Comparison of ENCODE assay signal across 8 cellular contexts in the genomic region with DNA sequence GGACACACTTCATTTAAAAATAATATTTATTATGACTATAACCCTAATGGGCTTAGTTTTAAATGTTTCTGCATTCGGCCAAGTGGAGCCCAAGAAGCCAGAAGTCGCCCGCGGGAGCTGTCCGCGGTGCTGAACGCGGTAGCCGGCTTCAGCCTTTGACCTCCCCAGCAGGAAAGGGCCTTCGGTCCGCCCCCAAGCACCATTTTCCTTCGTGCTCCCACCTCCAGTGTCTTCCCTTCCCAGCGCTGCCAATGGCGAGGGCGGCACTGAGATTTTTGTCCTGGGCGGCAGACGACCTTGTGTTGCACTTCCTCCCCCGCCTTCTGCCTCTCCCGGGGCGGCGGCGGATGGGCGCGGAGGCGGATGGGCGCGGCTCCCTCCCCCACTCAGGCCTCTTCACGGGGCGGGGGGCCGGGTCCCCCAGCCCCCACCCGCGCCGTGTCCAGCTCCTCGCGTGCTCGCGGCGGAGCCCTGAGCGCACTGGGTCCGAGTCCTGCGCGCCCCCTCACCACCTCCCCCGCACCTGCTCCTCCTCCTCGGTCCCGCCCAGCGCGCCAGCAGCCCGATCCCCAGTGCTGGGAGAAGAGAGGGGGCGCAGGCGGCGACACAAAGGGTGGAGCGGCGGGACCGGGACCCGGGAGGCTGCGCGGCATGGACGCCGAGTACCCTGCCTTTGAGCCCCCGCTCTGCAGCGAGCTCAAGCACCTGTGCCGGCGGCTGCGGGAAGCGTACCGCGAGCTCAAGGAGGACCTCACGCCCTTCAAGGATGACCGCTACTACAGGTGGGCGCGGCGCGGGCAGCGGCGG. TPM values are rescaled to one million over a fixed set of nuclear protein-coding genes. Genes with fewer than 3 reads are reported as not detected.
DNase-seq lines count a peak whose midpoint lies in the region; ATAC-seq lines count a peak whose summit lies in the region.

No MANE protein-coding gene starts in this region.

- H3K4me3 ChIP-seq in esophagus (ENCODE audit: low read depth in 1 of 2, low read length in 2 of 2), result peak overlapping the region; percentile 44 to 60
- H3K4me3 ChIP-seq in muscle layer of duodenum (ENCODE audit: low read depth in 1 of 2, low read length in 2 of 2), result peak overlapping the region; percentile 33 to 87

- peaks cover 48% of the 10 kb centered on the region for H3K27me3 Mint-ChIP-seq in activated T-cell treated with anti-CD3 and anti-CD28 coated beads, Interleukin-2, amount 50 U/mL, for 72 hours (ENCODE audit: low read depth)

- 1% methylated on average over 46 to 75 of the region's 75 CpGs for WGBS in esophagus, 2 donors

- H3K27me3 ChIP-seq in esophagus (ENCODE audit: control insufficient read depth in 1 of 2, insufficient read depth in 2 of 2, low read length in 2 of 2) (peaks cover 0 to 13% of the 10 kb centered on the region in 2 donors), muscle layer of duodenum (ENCODE audit: low read depth, low read length) (no peaks in the 10 kb centered on the region)

- H3K4me1 ChIP-seq in esophagus (ENCODE audit: control insufficient read depth in 2 of 2, insufficient read depth in 2 of 2, low read length in 1 of 2) (peaks cover 0 to 12% of the 10 kb centered on the region in 2 donors), muscle layer of duodenum (ENCODE audit: control insufficient read depth in 1 of 2, insufficient read depth in 2 of 2, low read length in 2 of 2) (peaks cover 0 to 16% of the 10 kb centered on the region in 2 donors)

- H3K27ac Mint-ChIP-seq in activated T-cell treated with anti-CD3 and anti-CD28 coated beads, Interleukin-2, amount 50 U/mL, for 72 hours, result no peak overlapping the region

- ATAC-seq in activated T-cell treated with anti-CD3 and anti-CD28 coated beads, Interleukin-2, amount 50 U/mL, for 72 hours (replicated peaks in 1 of 2), result peak; percentile 62 to 73
- no peak for ATAC-seq in HG02610 (IDR thresholded peaks at IDR 0.05; ENCODE audit: unreplicated experiment)

- H3K4me1 Mint-ChIP-seq in activated T-cell treated with anti-CD3 and anti-CD28 coated beads, Interleukin-2, amount 50 U/mL, for 72 hours (ENCODE audit: low read depth), result peaks cover 6% of the 10 kb centered on the region

- H3K27ac ChIP-seq in esophagus (ENCODE audit: low read depth in 2 of 2, low read length in 1 of 2) (peak overlapping the region in 1 of 2 donors; percentile 3), muscle layer of duodenum (ENCODE audit: low read length) (no peak overlapping the region)

- DNase-seq in CD1c-positive myeloid dendritic cell (ENCODE audit: extremely low spot score) (peak; percentile 87), HK-2 (ENCODE audit: unreplicated experiment) (peak; percentile 80), OCI-M2 (lab: John Stamatoyannopoulos, UW; ENCODE audit: unreplicated experiment) (peak; percentile 64)
- peak; percentile 76 to 77 for DNase-seq in activated T-cell treated with anti-CD3 and anti-CD28 coated beads, Interleukin-2, amount 50 U/mL, for 72 hours
- peak; percentile 64 for DNase-seq in stimulated activated naive CD4-positive, alpha-beta T cell treated with Interleukin-2 at 50 U/mL for 16 hours (lab: John Stamatoyannopoulos, UW)

- H3K9me3 Mint-ChIP-seq in activated T-cell treated with anti-CD3 and anti-CD28 coated beads, Interleukin-2, amount 50 U/mL, for 72 hours, result peaks cover 0 to 1% of the 10 kb centered on the region in 2 donors

- H3K36me3 Mint-ChIP-seq in activated T-cell treated with anti-CD3 and anti-CD28 coated beads, Interleukin-2, amount 50 U/mL, for 72 hours (ENCODE audit: insufficient read depth in 2 of 2), result peaks cover 0 to 3% of the 10 kb centered on the region in 2 donors

- H3K4me3 Mint-ChIP-seq in activated T-cell treated with anti-CD3 and anti-CD28 coated beads, Interleukin-2, amount 50 U/mL, for 72 hours, result peak overlapping the region; percentile 73 to 79

- H3K9me3 ChIP-seq in esophagus (ENCODE audit: control insufficient read depth in 2 of 2, insufficient read depth in 1 of 2, low read depth in 1 of 2, low read length in 1 of 2) (no peaks in the 10 kb centered on the region), muscle layer of duodenum (ENCODE audit: control insufficient read depth in 1 of 2, low read length in 2 of 2) (no peaks in the 10 kb centered on the region)

- H3K36me3 ChIP-seq in esophagus (ENCODE audit: control insufficient read depth in 2 of 2, insufficient read depth in 2 of 2, low read length in 1 of 2), result no peaks in the 10 kb centered on the region
- no peaks in the 10 kb centered on the region for H3K36me3 ChIP-seq in muscle layer of duodenum (ENCODE audit: control insufficient read depth in 1 of 2, insufficient read depth in 2 of 2, low read length in 2 of 2)

RNA-seq across cellular contexts. Expression of a gene that starts 23.6 kb away (rescaled TPM):
- 10 to 100 TPM; 12.9 to 14.1 TPM for total RNA-seq in activated T-cell treated with anti-CD3 and anti-CD28 coated beads, Interleukin-2, amount 50 U/mL, for 72 hours
- 1 to 10 TPM; 7.9 to 9.3 TPM for polyA plus RNA-seq in esophagus
